In the genomic region with DNA sequence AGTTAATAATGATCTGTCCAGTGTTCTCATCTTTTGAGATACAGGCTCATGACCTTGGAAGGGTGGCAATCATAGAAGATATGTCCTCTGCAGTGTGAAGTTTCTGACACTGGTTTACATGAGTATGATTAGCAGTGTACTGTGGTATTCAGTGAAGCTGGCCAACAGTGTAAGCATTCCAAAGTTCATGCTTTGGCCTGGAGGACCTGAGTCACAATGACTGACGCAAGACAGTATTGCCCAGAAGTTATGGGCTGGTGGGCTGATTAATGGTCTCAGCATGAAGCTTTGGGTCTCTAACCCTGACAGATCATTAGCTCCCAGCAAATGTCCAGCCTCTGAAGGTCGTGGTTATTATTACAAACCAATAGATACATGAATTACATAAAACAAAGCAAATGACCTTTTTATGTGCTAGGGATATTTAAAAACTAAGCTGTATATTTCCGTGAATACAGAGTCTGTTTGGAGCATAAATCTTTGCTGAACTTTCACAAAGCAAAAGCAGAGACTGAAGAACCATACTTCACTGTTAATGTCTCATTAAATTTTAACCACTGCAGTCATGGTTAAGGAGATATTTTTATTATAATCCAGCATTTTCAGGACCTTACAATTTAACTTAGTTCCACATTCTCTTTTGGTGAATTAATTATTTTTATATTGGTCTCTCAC, we compare ENCODE assay signal across 10 cellular contexts. TPM values are rescaled to one million over a fixed set of nuclear protein-coding genes. Genes with fewer than 3 reads are reported as not detected.
DNase-seq lines count a peak whose midpoint lies in the region; ATAC-seq and TF ChIP-seq lines count a peak whose summit lies in the region.
"Had no signal": no experiment of that assay in that cellular context is flagged by ENCODE, and none has a peak within 500 bp of the region (broad histone marks: within the 10 kb centered on the region; RNA-seq: fewer than 3 reads in every experiment).

No MANE protein-coding gene starts in this region.

- DNase-seq in AG08395 (ENCODE audit: low spot score) (peak; percentile 90), NCI-H460 (ENCODE audit: extremely low read depth, low read depth) (peak; percentile 30), mucosa of gallbladder (ENCODE audit: low spot score) (peak; percentile 66), anterior cingulate cortex (lab: John Stamatoyannopoulos, UW) (no peak), GM10266 (ENCODE audit: extremely low spot score) (no peak)
- no peak for DNase-seq in activated T-cell treated with anti-CD3 and anti-CD28 coated beads, Interleukin-2, amount 50 U/mL, for 1 hour
- DNase-seq in natural killer cell treated with Interleukin-12 subunit alpha and Interleukin-12 subunit beta and Interleukin-15 and Interleukin-18, amount 100 ng/mL, for 72 hours (ENCODE audit: low spot score), result no peak
- DNase-seq: CD4-positive, CD25-positive, alpha-beta regulatory T cell; midbrain had no signal

- no peak overlapping the region for H3K27ac Mint-ChIP-seq in natural killer cell treated with Interleukin-12 subunit alpha and Interleukin-12 subunit beta and Interleukin-15 and Interleukin-18, amount 100 ng/mL, for 72 hours

- peak; percentile 36 for ATAC-seq in esophagus mucosa
- ATAC-seq in natural killer cell treated with Interleukin-12 subunit alpha and Interleukin-12 subunit beta and Interleukin-15 and Interleukin-18, amount 100 ng/mL, for 72 hours, result no peak

- TF ChIP-seq CTCF in GM10266 (IDR thresholded peaks at IDR 0.05; ENCODE audit: control insufficient read depth, insufficient read depth, low read depth, missing control alignments), result no peak

- no peaks in the 10 kb centered on the region for H3K9me3 Mint-ChIP-seq in natural killer cell treated with Interleukin-12 subunit alpha and Interleukin-12 subunit beta and Interleukin-15 and Interleukin-18, amount 100 ng/mL, for 72 hours

- H3K27me3 Mint-ChIP-seq in natural killer cell treated with Interleukin-12 subunit alpha and Interleukin-12 subunit beta and Interleukin-15 and Interleukin-18, amount 100 ng/mL, for 72 hours, result peaks cover 0 to 4% of the 10 kb centered on the region in 2 donors

- no peak overlapping the region for H3K4me3 Mint-ChIP-seq in natural killer cell treated with Interleukin-12 subunit alpha and Interleukin-12 subunit beta and Interleukin-15 and Interleukin-18, amount 100 ng/mL, for 72 hours
- H3K4me3 Mint-ChIP-seq: CD4-positive, CD25-positive, alpha-beta regulatory T cell had no signal

- peaks cover 19 to 23% of the 10 kb centered on the region in 2 donors for H3K4me1 Mint-ChIP-seq in natural killer cell treated with Interleukin-12 subunit alpha and Interleukin-12 subunit beta and Interleukin-15 and Interleukin-18, amount 100 ng/mL, for 72 hours (ENCODE audit: low read depth in 2 of 2)
- H3K4me1 Mint-ChIP-seq: CD4-positive, CD25-positive, alpha-beta regulatory T cell had no signal

- H3K36me3 Mint-ChIP-seq in natural killer cell treated with Interleukin-12 subunit alpha and Interleukin-12 subunit beta and Interleukin-15 and Interleukin-18, amount 100 ng/mL, for 72 hours, result no peaks in the 10 kb centered on the region
- H3K36me3 Mint-ChIP-seq: CD4-positive, CD25-positive, alpha-beta regulatory T cell had no signal

RNA-seq across cellular contexts. Expression of gene USP47, which starts 28.3 kb away (rescaled TPM):
- total RNA-seq in NCI-H460 (2014; rRNA removed; shearing (Covaris generic)), result 27.0 and 33.5 TPM in 2 replicates
- 20.5 and 21.9 TPM in 2 replicates for polyA plus RNA-seq in NCI-H460 (2014; cell fraction: nucleus; rRNA removed)
- total RNA-seq in esophagus mucosa (26.2 TPM), mucosa of gallbladder (48.5 TPM)
- total RNA-seq in natural killer cell treated with Interleukin-12 subunit alpha and Interleukin-12 subunit beta and Interleukin-15 and Interleukin-18, amount 100 ng/mL, for 72 hours, result 10 to 100 TPM; 61.7 to 61.8 TPM

Comparison
In these comparisons a context has a peak if more than half of its experiments do, and no peak if none do; other contexts are left out.
1. DNase-seq: peak in AG08395 (single experiment), NCI-H460 (single experiment) and mucosa of gallbladder (single experiment); none in anterior cingulate cortex (0 of 58), GM10266 (single experiment), activated T-cell treated with anti-CD3 and anti-CD28 coated beads, Interleukin-2, amount 50 U/mL, for 1 hour (single experiment) and natural killer cell treated with Interleukin-12 subunit alpha and Interleukin-12 subunit beta and Interleukin-15 and Interleukin-18, amount 100 ng/mL, for 72 hours (single experiment).